ENCODE assay signal across 6 cellular contexts in the genomic region with DNA sequence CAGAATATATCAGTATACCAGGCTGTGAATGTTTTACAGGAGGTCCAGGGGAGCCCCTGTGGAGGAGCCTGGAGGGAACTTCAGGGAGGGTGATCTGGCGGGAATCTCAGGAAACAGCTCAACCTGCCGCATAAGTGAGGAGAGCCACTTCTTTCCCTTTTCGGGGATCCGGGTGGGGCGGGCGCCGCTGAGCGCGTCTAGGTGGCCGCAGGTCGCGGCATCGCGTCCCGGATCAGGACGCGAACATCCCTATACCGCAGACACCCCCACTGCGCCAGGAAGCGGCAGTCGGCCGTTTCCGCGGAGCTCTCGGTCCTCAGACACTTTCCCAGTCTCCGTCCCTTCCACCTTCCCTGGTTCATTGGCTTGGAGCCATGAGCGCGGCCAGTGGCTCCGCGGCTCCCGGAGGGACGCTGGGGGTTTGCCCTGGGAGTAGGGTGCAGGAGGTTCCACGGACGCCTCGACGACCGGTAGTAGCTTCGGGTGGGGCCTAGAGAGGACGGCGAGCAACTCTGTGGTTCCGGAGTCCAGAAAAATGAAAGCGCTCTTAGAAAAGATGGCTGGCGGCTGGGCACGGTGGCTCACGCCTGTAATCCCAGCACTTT. TPM values are rescaled to one million over a fixed set of nuclear protein-coding genes. Genes with fewer than 3 reads are reported as not detected.
DNase-seq lines count a peak whose midpoint lies in the region; ATAC-seq lines count a peak whose summit lies in the region.

No MANE protein-coding gene starts in this region.

- peaks cover 29% of the 10 kb centered on the region for H3K4me1 Mint-ChIP-seq in activated CD4-positive, alpha-beta T cell treated with anti-CD3 and anti-CD28 coated beads, Interleukin-2, amount 10 ng/mL, durations not matched to agents 7 days and 5 days

- no peak overlapping the region for H2AFZ ChIP-seq in ACC112 (ENCODE audit: low read length, unreplicated experiment)

- CTCF ChIA-PET in activated CD4-positive, alpha-beta T cell treated with anti-CD3 and anti-CD28 coated beads, Interleukin-2, amount 10 ng/mL, durations not matched to agents 7 days and 5 days (lab: Charles Lee), result interaction anchor here (0.8 to 1.9 kb wide), 7 partner anchors 11 to 469 kb away, joined by 3 to 7 read pairs (median 3); a partner anchor contains a TSS

- H3K9me3 Mint-ChIP-seq in activated CD4-positive, alpha-beta T cell treated with anti-CD3 and anti-CD28 coated beads, Interleukin-2, amount 10 ng/mL, durations not matched to agents 7 days and 5 days, result no peaks in the 10 kb centered on the region

- intact Hi-C loops in left colon (cut with DNase I, micrococcal nuclease), result no loop called here

- peak overlapping the region; percentile 91 for H3K27ac Mint-ChIP-seq in activated CD4-positive, alpha-beta T cell treated with anti-CD3 and anti-CD28 coated beads, Interleukin-2, amount 10 ng/mL, durations not matched to agents 7 days and 5 days

- peaks cover 7% of the 10 kb centered on the region for H3K79me2 ChIP-seq in ACC112 (ENCODE audit: control insufficient read depth, insufficient read depth, low read length, unreplicated experiment)

- peak overlapping the region; percentile 76 for H3K4me3 Mint-ChIP-seq in activated CD4-positive, alpha-beta T cell treated with anti-CD3 and anti-CD28 coated beads, Interleukin-2, amount 10 ng/mL, durations not matched to agents 7 days and 5 days

- peak overlapping the region; percentile 66 for H3K4me3 ChIP-seq in ACC112 (ENCODE audit: low read depth, low read length)

- no peak for DNase-seq in activated CD4-positive, alpha-beta T cell treated with anti-CD3 and anti-CD28 coated beads, Interleukin-2, amount 10 ng/mL, durations not matched to agents 7 days and 5 days
- DNase-seq in left colon (peak in 1 of 2 donors; percentile 56), NCI-H2171 treated with DMSO at 0.1 percent for 48 hours (lab: John Stamatoyannopoulos, UW) (no peak), NCI-H2029 treated with DMSO at 0.1 percent for 48 hours (lab: John Stamatoyannopoulos, UW) (no peak)

- peaks cover 5% of the 10 kb centered on the region for H3K36me3 Mint-ChIP-seq in activated CD4-positive, alpha-beta T cell treated with anti-CD3 and anti-CD28 coated beads, Interleukin-2, amount 10 ng/mL, durations not matched to agents 7 days and 5 days (ENCODE audit: low read depth)

- H3K4me1 ChIP-seq in ACC112 (ENCODE audit: control insufficient read depth, insufficient read depth, low read length, unreplicated experiment), result no peaks in the 10 kb centered on the region

- H3K27me3 Mint-ChIP-seq in activated CD4-positive, alpha-beta T cell treated with anti-CD3 and anti-CD28 coated beads, Interleukin-2, amount 10 ng/mL, durations not matched to agents 7 days and 5 days, result no peaks in the 10 kb centered on the region

- POLR2A ChIA-PET in activated CD4-positive, alpha-beta T cell treated with anti-CD3 and anti-CD28 coated beads, Interleukin-2, amount 10 ng/mL, durations not matched to agents 7 days and 5 days (lab: Charles Lee), result no interaction called here

- ATAC-seq in left colon (peak; percentile 1), HG03521 (IDR thresholded peaks at IDR 0.05; ENCODE audit: unreplicated experiment) (no peak)

- no peak overlapping the region for H3K27ac ChIP-seq in ACC112 (ENCODE audit: low read depth, low read length)

- no peaks in the 10 kb centered on the region for H3K36me3 ChIP-seq in ACC112 (ENCODE audit: insufficient read depth, low read length)

- H3K27me3 ChIP-seq in ACC112 (ENCODE audit: insufficient read depth, low read length), result no peaks in the 10 kb centered on the region

RNA-seq across cellular contexts. Expression of a gene that starts 3.1 kb away (rescaled TPM):
- 10 to 100 TPM; 17.5 to 18.2 TPM for total RNA-seq in activated CD4-positive, alpha-beta T cell treated with anti-CD3 and anti-CD28 coated beads, Interleukin-2, amount 10 ng/mL, durations not matched to agents 7 days and 5 days
- 10 to 100 TPM; 10.6 to 20.7 TPM for total RNA-seq in left colon

RNA-seq across cellular contexts. Expression of a gene that starts 10.2 kb away (rescaled TPM):
- total RNA-seq in activated CD4-positive, alpha-beta T cell treated with anti-CD3 and anti-CD28 coated beads, Interleukin-2, amount 10 ng/mL, durations not matched to agents 7 days and 5 days, result 10 to 100 TPM; 13.3 to 13.8 TPM
- total RNA-seq in left colon, result 10 to 100 TPM; 16.6 to 24.4 TPM

RNA-seq across cellular contexts. Expression of a gene that starts 24.2 kb away (rescaled TPM):
- total RNA-seq in activated CD4-positive, alpha-beta T cell treated with anti-CD3 and anti-CD28 coated beads, Interleukin-2, amount 10 ng/mL, durations not matched to agents 7 days and 5 days, result 10 to 100 TPM; 17.0 to 18.3 TPM
- 10 to 100 TPM; 14.9 to 17.8 TPM for total RNA-seq in left colon

RNA-seq across cellular contexts. Expression of a gene that starts 26.7 kb away (rescaled TPM):
- total RNA-seq in activated CD4-positive, alpha-beta T cell treated with anti-CD3 and anti-CD28 coated beads, Interleukin-2, amount 10 ng/mL, durations not matched to agents 7 days and 5 days, result 10 to 100 TPM; 10.4 to 11.8 TPM
- 10 to 100 TPM in 1 of 2 donors, 1 to 10 TPM in 1; 9.8 to 11.7 TPM for total RNA-seq in left colon

RNA-seq across cellular contexts. Expression of a gene that starts 34.9 kb away (rescaled TPM):
- 1 to 10 TPM; 1.9 to 2.6 TPM for total RNA-seq in activated CD4-positive, alpha-beta T cell treated with anti-CD3 and anti-CD28 coated beads, Interleukin-2, amount 10 ng/mL, durations not matched to agents 7 days and 5 days
- total RNA-seq in left colon, result 10 to 100 TPM; 58.7 to 62.4 TPM
